Comparison of ENCODE assay signal across 8 cellular contexts in the genomic region with DNA sequence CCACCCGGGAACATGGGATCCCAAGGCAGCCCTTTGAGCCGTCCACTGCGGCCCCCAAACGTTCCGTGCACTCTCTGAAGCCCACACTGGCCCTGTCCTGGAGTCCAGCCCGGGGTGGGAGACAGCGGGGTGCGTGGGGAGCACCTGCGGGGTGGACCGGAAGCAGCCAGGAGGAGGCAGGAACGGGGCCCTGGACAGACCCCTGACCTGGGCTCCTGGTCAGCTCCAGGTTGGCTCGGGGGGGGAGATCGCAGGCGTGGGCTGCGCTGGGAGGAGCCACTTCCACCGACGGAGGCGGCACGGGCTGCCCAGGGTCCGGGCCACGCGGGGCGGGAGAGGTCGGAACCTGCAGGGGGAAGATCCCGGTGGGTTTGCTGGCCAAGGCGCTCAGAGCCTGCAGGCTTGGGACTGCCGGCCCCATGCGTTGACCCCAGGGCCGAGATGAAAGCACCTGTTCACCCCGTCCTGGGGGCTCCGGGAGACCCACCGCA. TPM values are rescaled to one million over a fixed set of nuclear protein-coding genes. Genes with fewer than 3 reads are reported as not detected.
A peak's percentile ranks its signal among the peaks of the same experiment; 100 is the strongest.
DNase-seq lines count a peak whose midpoint lies in the region; ATAC-seq and FAIRE-seq lines count a peak whose summit lies in the region.

No MANE protein-coding gene starts in this region.

- peak overlapping the region; percentile 80 for H3K56ac ChIP-seq in mesendoderm (ENCODE audit: low read length)

- peak overlapping the region; percentile 65 for H3K18ac ChIP-seq in mesendoderm (ENCODE audit: low read length)

- H4K5ac ChIP-seq in mesendoderm (ENCODE audit: low read length): no peak overlapping the region

- peak overlapping the region; percentile 95 to 100 (median 99) for H3K4me2 ChIP-seq in BLaER1 treated with 17β-estradiol and CSF1 and Interleukin-3, amounts not matched to agents 10 nM and 100 nM
- H3K4me2 ChIP-seq in mesendoderm (ENCODE audit: low read length): peak overlapping the region; percentile 68

- H4K8ac ChIP-seq in mesendoderm (ENCODE audit: low read depth, low read length): no peak overlapping the region

- peak overlapping the region; percentile 75 to 90 (median 82); a peak in 21 of 22 replicates for H3K27ac ChIP-seq in BLaER1 treated with 17β-estradiol and CSF1 and Interleukin-3, amounts not matched to agents 10 nM and 100 nM
- peak overlapping the region; percentile 68 for H3K27ac ChIP-seq in mesendoderm (ENCODE audit: low read depth, low read length)

- peak overlapping the region; percentile 45 for H3K23ac ChIP-seq in mesendoderm (ENCODE audit: low read length)

- no peaks in the 10 kb centered on the region for H3K9me3 Mint-ChIP-seq in activated naive CD8-positive, alpha-beta T cell treated with anti-CD3 and anti-CD28 coated beads, Interleukin-2, amount 50 U/mL, for 24 hours

- WGBS in mesendoderm (ENCODE audit: extremely low coverage, insufficient coverage, low lambda C conversion rate): no CpG with 5 or more reads among the region's 32 CpGs

- peaks cover 13% of the 10 kb centered on the region for H3K4me1 Mint-ChIP-seq in activated naive CD8-positive, alpha-beta T cell treated with anti-CD3 and anti-CD28 coated beads, Interleukin-2, amount 50 U/mL, for 24 hours

- peak overlapping the region; percentile 14 for H3K4me3 Mint-ChIP-seq in activated naive CD8-positive, alpha-beta T cell treated with anti-CD3 and anti-CD28 coated beads, Interleukin-2, amount 50 U/mL, for 24 hours

- H2AK5ac ChIP-seq in mesendoderm (ENCODE audit: low read length): no peak overlapping the region

- H3K4me1 ChIP-seq in BLaER1 treated with 17β-estradiol and CSF1 and Interleukin-3, amounts not matched to agents 10 nM and 100 nM: peaks cover 22 to 43% (median 38%) of the 10 kb centered on the region in 10 experiments
- H3K4me1 ChIP-seq in mesendoderm (ENCODE audit: control insufficient read depth, low read depth, low read length): peaks cover 5% of the 10 kb centered on the region

- H3K9me3 ChIP-seq in BLaER1 treated with 17β-estradiol and CSF1 and Interleukin-3, amounts not matched to agents 10 nM and 100 nM (replicated peaks in 1 of 11): peaks cover 0 to 4% (median 0%) of the 10 kb centered on the region in 11 experiments; a peak in 1 of 22 replicates

- FAIRE-seq in RCC 7860 (lab: Jason Lieb, UNC): no peak

- no peak overlapping the region for H2BK5ac ChIP-seq in mesendoderm (ENCODE audit: low read length)

- peak overlapping the region; percentile 68 to 89 (median 74) for H3K4me3 ChIP-seq in BLaER1 treated with 17β-estradiol and CSF1 and Interleukin-3, amounts not matched to agents 10 nM and 100 nM
- no peak overlapping the region for H3K4me3 ChIP-seq in mesendoderm (ENCODE audit: low read length)

- H2BK120ac ChIP-seq in mesendoderm (ENCODE audit: low read depth, low read length): peak overlapping the region; percentile 30

- H3K27ac Mint-ChIP-seq in activated naive CD8-positive, alpha-beta T cell treated with anti-CD3 and anti-CD28 coated beads, Interleukin-2, amount 50 U/mL, for 24 hours: no peak overlapping the region

- H3K4ac ChIP-seq in mesendoderm (ENCODE audit: low read depth, low read length): peak overlapping the region; percentile 66

- no peaks in the 10 kb centered on the region for H3K27me3 Mint-ChIP-seq in activated naive CD8-positive, alpha-beta T cell treated with anti-CD3 and anti-CD28 coated beads, Interleukin-2, amount 50 U/mL, for 24 hours

- H3K36me3 ChIP-seq in BLaER1 treated with 17β-estradiol and CSF1 and Interleukin-3, amounts not matched to agents 10 nM and 100 nM: no peaks in the 10 kb centered on the region
- H3K36me3 ChIP-seq in mesendoderm (ENCODE audit: control insufficient read depth, insufficient read depth, low read length): no peaks in the 10 kb centered on the region

- no peaks in the 10 kb centered on the region for H3K79me2 ChIP-seq in mesendoderm (ENCODE audit: control insufficient read depth, insufficient read depth, low read length)

- H3K79me1 ChIP-seq in mesendoderm (ENCODE audit: low read length): peaks cover 2% of the 10 kb centered on the region

- H2BK15ac ChIP-seq in mesendoderm (replicated peaks; ENCODE audit: low read depth): no peak overlapping the region

- no peaks in the 10 kb centered on the region for H3K27me3 ChIP-seq in BLaER1 treated with 17β-estradiol and CSF1 and Interleukin-3, amounts not matched to agents 10 nM and 100 nM
- H3K27me3 ChIP-seq in mesendoderm (ENCODE audit: insufficient read depth, low read length, poor library complexity): no peaks in the 10 kb centered on the region

- H3K9ac ChIP-seq in BLaER1 treated with 17β-estradiol and CSF1 and Interleukin-3, amounts not matched to agents 10 nM and 100 nM: peak overlapping the region; percentile 73 to 90 (median 81)
- peak overlapping the region; percentile 63 for H3K9ac ChIP-seq in mesendoderm (ENCODE audit: low read length)

- no peak for DNase-seq in activated naive CD8-positive, alpha-beta T cell treated with anti-CD3 and anti-CD28 coated beads, Interleukin-2, amount 50 U/mL, for 24 hours
- DNase-seq in mesendoderm (no peak), RCC 7860 (ENCODE audit: low spot score) (no peak), dedifferentiated amniotic fluid mesenchymal stem cell (ENCODE audit: extremely low spot score) (no peak), NCI-H748 treated with DMSO at 0.1 percent for 48 hours (lab: John Stamatoyannopoulos, UW) (no peak), hepatic stellate cell (ENCODE audit: low spot score) (no peak)

- peak; percentile 27 for ATAC-seq in HG02642 (IDR thresholded peaks at IDR 0.05; ENCODE audit: poor library complexity, unreplicated experiment)
- ATAC-seq in activated naive CD8-positive, alpha-beta T cell treated with anti-CD3 and anti-CD28 coated beads, Interleukin-2, amount 50 U/mL, for 24 hours: no peak

- peaks cover 0 to 11% (median 0%) of the 10 kb centered on the region in 11 experiments; a peak in 3 of 22 replicates for H4K20me1 ChIP-seq in BLaER1 treated with 17β-estradiol and CSF1 and Interleukin-3, amounts not matched to agents 10 nM and 100 nM

- no peaks in the 10 kb centered on the region for H3K36me3 Mint-ChIP-seq in activated naive CD8-positive, alpha-beta T cell treated with anti-CD3 and anti-CD28 coated beads, Interleukin-2, amount 50 U/mL, for 24 hours (ENCODE audit: low read depth)

RNA-seq across cellular contexts. Expression of gene PLCXD1, which starts 5.7 kb away (rescaled TPM):
- polyA plus RNA-seq in mesendoderm (2013, experiment 1 of 2): 24.1 TPM
- 26.6 TPM for polyA plus RNA-seq in mesendoderm (2013, experiment 2 of 2)

RNA-seq across cellular contexts. Expression of gene GTPBP6, which starts 43.1 kb away (rescaled TPM):
- 38.4 TPM for polyA plus RNA-seq in mesendoderm (2013, experiment 1 of 2)
- 38.5 TPM for polyA plus RNA-seq in mesendoderm (2013, experiment 2 of 2)
